Comparison of ENCODE assay signal across 1 cellular context in the genomic region with DNA sequence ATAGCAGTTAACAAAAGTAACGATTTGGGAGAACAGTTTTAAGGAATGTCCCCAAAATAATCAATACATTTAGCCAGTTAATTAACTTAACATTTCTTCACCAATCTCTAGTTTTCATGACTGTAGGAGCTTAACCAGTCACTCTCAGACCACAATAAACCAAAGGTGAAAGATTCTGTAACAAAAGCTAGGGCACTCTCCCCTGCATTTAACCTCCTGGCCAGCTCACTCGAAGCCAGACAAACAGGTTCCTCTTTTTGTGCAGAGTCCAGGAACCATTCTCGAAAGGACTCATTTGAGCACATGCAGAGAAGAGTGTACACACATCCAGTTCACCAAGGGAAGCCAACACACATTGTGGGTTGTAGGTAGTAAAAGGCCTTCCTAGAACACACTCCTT.
TF ChIP-seq lines count a peak whose summit lies in the region.

No MANE protein-coding gene starts in this region.

TF ChIP-seq in GM12878, 131 proteins besides CTCF, POLR2A, EP300 and RAD21 (continued from another document):
- TF ChIP-seq IRF3 (IDR thresholded peaks at IDR 0.05) (no peak), YBX1 (IDR thresholded peaks at IDR 0.05) (no peak), NR2C1 (IDR thresholded peaks at IDR 0.05) (no peak), E2F4 (IDR thresholded peaks at IDR 0.05; ENCODE audit: low read depth, low read length) (no peak), WRNIP1 (IDR thresholded peaks at IDR 0.05; ENCODE audit: borderline replicate concordance, low read depth, low read length) (no peak), SPI1 (IDR thresholded peaks at IDR 0.05; ENCODE audit: borderline replicate concordance, insufficient read depth, low read depth, low read length) (peak; percentile 25; the same call in 1 of the 2 replicates), STAT1 (conservative IDR thresholded peaks at IDR 0.05) (no peak), KDM1A (IDR thresholded peaks at IDR 0.05; ENCODE audit: borderline replicate concordance) (no peak), CHD2 (IDR thresholded peaks at IDR 0.05; ENCODE audit: borderline replicate concordance, low read depth, low read length) (no peak), BCL11A (IDR thresholded peaks at IDR 0.05; ENCODE audit: low read depth, low read length) (0 out of 2 replicates have a peak, but pooled peaks have one; percentile 12), MTA3 (IDR thresholded peaks at IDR 0.05; ENCODE audit: borderline replicate concordance, low read length) (no peak), ETV6 (conservative IDR thresholded peaks at IDR 0.05 in 1 of 2, IDR thresholded peaks at IDR 0.05 in 1 of 2; ENCODE audit: borderline replicate concordance in 1 of 2, low read depth in 1 of 2) (no peak), NFIC (IDR thresholded peaks at IDR 0.05; ENCODE audit: low read depth, low read length) (no peak), MYC (IDR thresholded peaks at IDR 0.05; ENCODE audit: insufficient read depth, insufficient read length, insufficient replicate concordance, low read length, severe bottlenecking) (no peak), SMC3 (IDR thresholded peaks at IDR 0.05; ENCODE audit: borderline replicate concordance, low read length) (no peak), EED (IDR thresholded peaks at IDR 0.05; ENCODE audit: low read depth) (no peak), SMAD5 (IDR thresholded peaks at IDR 0.05; ENCODE audit: low read depth) (no peak), DPF2 (IDR thresholded peaks at IDR 0.05) (no peak), ZNF24 (IDR thresholded peaks at IDR 0.05) (no peak), SUPT20H (IDR thresholded peaks at IDR 0.05; ENCODE audit: borderline replicate concordance, control insufficient read depth, low read depth, low read length) (no peak), ZNF274 (IDR thresholded peaks at IDR 0.05; ENCODE audit: insufficient read depth, insufficient read length) (no peak)
- TF ChIP-seq, protein P1, sequence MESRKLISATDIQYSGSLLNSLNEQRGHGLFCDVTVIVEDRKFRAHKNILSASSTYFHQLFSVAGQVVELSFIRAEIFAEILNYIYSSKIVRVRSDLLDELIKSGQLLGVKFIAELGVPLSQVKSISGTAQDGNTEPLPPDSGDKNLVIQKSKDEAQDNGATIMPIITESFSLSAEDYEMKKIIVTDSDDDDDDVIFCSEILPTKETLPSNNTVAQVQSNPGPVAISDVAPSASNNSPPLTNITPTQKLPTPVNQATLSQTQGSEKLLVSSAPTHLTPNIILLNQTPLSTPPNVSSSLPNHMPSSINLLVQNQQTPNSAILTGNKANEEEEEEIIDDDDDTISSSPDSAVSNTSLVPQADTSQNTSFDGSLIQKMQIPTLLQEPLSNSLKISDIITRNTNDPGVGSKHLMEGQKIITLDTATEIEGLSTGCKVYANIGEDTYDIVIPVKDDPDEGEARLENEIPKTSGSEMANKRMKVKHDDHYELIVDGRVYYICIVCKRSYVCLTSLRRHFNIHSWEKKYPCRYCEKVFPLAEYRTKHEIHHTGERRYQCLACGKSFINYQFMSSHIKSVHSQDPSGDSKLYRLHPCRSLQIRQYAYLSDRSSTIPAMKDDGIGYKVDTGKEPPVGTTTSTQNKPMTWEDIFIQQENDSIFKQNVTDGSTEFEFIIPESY (IDR thresholded peaks at IDR 0.05): no peak
- TF ChIP-seq, protein P2, sequence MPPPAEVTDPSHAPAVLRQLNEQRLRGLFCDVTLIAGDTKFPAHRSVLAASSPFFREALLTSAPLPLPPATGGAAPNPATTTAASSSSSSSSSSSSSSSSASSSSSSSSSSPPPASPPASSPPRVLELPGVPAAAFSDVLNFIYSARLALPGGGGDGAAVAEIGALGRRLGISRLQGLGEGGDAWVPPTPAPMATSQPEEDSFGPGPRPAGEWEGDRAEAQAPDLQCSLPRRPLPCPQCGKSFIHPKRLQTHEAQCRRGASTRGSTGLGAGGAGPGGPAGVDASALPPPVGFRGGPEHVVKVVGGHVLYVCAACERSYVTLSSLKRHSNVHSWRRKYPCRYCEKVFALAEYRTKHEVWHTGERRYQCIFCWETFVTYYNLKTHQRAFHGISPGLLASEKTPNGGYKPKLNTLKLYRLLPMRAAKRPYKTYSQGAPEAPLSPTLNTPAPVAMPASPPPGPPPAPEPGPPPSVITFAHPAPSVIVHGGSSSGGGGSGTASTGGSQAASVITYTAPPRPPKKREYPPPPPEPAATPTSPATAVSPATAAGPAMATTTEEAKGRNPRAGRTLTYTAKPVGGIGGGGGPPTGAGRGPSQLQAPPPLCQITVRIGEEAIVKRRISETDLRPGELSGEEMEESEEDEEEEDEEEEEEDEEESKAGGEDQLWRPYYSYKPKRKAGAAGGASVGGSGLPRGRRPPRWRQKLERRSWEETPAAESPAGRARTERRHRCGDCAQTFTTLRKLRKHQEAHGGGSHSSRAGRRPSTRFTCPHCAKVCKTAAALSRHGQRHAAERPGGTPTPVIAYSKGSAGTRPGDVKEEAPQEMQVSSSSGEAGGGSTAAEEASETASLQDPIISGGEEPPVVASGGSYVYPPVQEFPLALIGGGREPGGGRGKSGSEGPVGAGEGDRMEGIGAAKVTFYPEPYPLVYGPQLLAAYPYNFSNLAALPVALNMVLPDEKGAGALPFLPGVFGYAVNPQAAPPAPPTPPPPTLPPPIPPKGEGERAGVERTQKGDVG (CRISPR knock-in tag; IDR thresholded peaks at IDR 0.05): no peak
- TF ChIP-seq, protein P3, sequence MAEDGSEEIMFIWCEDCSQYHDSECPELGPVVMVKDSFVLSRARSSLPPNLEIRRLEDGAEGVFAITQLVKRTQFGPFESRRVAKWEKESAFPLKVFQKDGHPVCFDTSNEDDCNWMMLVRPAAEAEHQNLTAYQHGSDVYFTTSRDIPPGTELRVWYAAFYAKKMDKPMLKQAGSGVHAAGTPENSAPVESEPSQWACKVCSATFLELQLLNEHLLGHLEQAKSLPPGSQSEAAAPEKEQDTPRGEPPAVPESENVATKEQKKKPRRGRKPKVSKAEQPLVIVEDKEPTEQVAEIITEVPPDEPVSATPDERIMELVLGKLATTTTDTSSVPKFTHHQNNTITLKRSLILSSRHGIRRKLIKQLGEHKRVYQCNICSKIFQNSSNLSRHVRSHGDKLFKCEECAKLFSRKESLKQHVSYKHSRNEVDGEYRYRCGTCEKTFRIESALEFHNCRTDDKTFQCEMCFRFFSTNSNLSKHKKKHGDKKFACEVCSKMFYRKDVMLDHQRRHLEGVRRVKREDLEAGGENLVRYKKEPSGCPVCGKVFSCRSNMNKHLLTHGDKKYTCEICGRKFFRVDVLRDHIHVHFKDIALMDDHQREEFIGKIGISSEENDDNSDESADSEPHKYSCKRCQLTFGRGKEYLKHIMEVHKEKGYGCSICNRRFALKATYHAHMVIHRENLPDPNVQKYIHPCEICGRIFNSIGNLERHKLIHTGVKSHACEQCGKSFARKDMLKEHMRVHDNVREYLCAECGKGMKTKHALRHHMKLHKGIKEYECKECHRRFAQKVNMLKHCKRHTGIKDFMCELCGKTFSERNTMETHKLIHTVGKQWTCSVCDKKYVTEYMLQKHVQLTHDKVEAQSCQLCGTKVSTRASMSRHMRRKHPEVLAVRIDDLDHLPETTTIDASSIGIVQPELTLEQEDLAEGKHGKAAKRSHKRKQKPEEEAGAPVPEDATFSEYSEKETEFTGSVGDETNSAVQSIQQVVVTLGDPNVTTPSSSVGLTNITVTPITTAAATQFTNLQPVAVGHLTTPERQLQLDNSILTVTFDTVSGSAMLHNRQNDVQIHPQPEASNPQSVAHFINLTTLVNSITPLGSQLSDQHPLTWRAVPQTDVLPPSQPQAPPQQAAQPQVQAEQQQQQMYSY (CRISPR knock-in tag; IDR thresholded peaks at IDR 0.05): no peak
- TF ChIP-seq, protein P4, sequence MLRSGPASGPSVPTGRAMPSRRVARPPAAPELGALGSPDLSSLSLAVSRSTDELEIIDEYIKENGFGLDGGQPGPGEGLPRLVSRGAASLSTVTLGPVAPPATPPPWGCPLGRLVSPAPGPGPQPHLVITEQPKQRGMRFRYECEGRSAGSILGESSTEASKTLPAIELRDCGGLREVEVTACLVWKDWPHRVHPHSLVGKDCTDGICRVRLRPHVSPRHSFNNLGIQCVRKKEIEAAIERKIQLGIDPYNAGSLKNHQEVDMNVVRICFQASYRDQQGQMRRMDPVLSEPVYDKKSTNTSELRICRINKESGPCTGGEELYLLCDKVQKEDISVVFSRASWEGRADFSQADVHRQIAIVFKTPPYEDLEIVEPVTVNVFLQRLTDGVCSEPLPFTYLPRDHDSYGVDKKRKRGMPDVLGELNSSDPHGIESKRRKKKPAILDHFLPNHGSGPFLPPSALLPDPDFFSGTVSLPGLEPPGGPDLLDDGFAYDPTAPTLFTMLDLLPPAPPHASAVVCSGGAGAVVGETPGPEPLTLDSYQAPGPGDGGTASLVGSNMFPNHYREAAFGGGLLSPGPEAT (IDR thresholded peaks at IDR 0.05; ENCODE audit: low read depth): peak; percentile 36; the same call in 1 of the 2 replicates
